Comparison of ENCODE assay signal across 8 cellular contexts in the genomic region with DNA sequence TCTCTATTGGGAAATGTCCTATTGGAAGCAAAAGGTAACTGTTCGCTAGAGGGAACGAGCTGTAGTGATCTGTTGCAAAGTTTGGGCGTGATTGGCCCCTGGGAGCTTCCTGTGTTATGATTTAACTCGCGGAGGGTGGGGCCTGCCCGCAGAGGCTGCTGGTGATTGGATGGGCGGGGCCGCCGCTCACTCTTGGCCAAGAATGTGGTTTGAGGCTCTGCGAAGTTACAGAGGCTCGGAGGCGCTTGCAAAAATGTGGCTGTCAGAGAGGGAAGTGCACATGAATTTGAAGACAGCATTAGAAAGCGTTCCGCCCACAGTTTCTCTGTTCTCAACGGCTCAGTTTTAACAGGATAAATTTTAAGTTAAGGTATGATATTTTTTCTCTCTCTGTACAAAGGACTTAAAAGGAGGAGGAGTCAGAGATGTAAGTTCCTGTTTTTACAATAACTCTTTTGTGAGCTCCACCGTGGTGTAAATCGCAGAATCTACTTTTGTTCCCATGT. TPM values are rescaled to one million over a fixed set of nuclear protein-coding genes. Genes with fewer than 3 reads are reported as not detected.
DNase-seq lines count a peak whose midpoint lies in the region; ATAC-seq lines count a peak whose summit lies in the region.

No MANE protein-coding gene starts in this region.

- peak overlapping the region; percentile 95 for H3K4me3 Mint-ChIP-seq in activated T-helper 17 cell treated with anti-CD3 and anti-CD28 coated beads, Interleukin-2, amount 50 U/mL, for 72 hours
- peak overlapping the region; percentile 80 for H3K4me3 Mint-ChIP-seq in natural killer cell treated with Interleukin-12 subunit alpha and Interleukin-12 subunit beta and Interleukin-15 and Interleukin-18, amount 100 ng/mL, for 72 hours

- peaks cover 27% of the 10 kb centered on the region for H3K4me1 Mint-ChIP-seq in activated T-helper 17 cell treated with anti-CD3 and anti-CD28 coated beads, Interleukin-2, amount 50 U/mL, for 72 hours
- H3K4me1 Mint-ChIP-seq in natural killer cell treated with Interleukin-12 subunit alpha and Interleukin-12 subunit beta and Interleukin-15 and Interleukin-18, amount 100 ng/mL, for 72 hours (ENCODE audit: low read depth in 2 of 2): peaks cover 29 to 37% of the 10 kb centered on the region in 2 donors

- peak; percentile 94 for ATAC-seq in GM21367 (IDR thresholded peaks at IDR 0.05; ENCODE audit: unreplicated experiment)
- ATAC-seq in activated T-helper 17 cell treated with anti-CD3 and anti-CD28 coated beads, Interleukin-2, amount 50 U/mL, for 72 hours (replicated peaks): peak; percentile 100
- peak; percentile 100 for ATAC-seq in natural killer cell treated with Interleukin-12 subunit alpha and Interleukin-12 subunit beta and Interleukin-15 and Interleukin-18, amount 100 ng/mL, for 72 hours

- no peaks in the 10 kb centered on the region for H3K9me3 Mint-ChIP-seq in activated T-helper 17 cell treated with anti-CD3 and anti-CD28 coated beads, Interleukin-2, amount 50 U/mL, for 72 hours
- no peaks in the 10 kb centered on the region for H3K9me3 Mint-ChIP-seq in natural killer cell treated with Interleukin-12 subunit alpha and Interleukin-12 subunit beta and Interleukin-15 and Interleukin-18, amount 100 ng/mL, for 72 hours

- H3K27me3 Mint-ChIP-seq in activated T-helper 17 cell treated with anti-CD3 and anti-CD28 coated beads, Interleukin-2, amount 50 U/mL, for 72 hours: no peaks in the 10 kb centered on the region
- H3K27me3 Mint-ChIP-seq in natural killer cell treated with Interleukin-12 subunit alpha and Interleukin-12 subunit beta and Interleukin-15 and Interleukin-18, amount 100 ng/mL, for 72 hours: no peaks in the 10 kb centered on the region

- H3K27ac Mint-ChIP-seq in activated T-helper 17 cell treated with anti-CD3 and anti-CD28 coated beads, Interleukin-2, amount 50 U/mL, for 72 hours: peak overlapping the region; percentile 88
- H3K27ac Mint-ChIP-seq in natural killer cell treated with Interleukin-12 subunit alpha and Interleukin-12 subunit beta and Interleukin-15 and Interleukin-18, amount 100 ng/mL, for 72 hours: peak overlapping the region; percentile 69 to 84

- DNase-seq in D341Med (ENCODE audit: low spot score) (peak; percentile 95), HT1080 (ENCODE audit: low read depth) (peak; percentile 97), RKO (ENCODE audit: low spot score) (peak; percentile 99), fibroblast of peridontal ligament (ENCODE audit: extremely low read depth) (peak; percentile 94)
- DNase-seq in natural killer cell treated with Interleukin-12 subunit alpha and Interleukin-12 subunit beta and Interleukin-15 and Interleukin-18, amount 100 ng/mL, for 72 hours (ENCODE audit: low spot score): peak; percentile 96
- DNase-seq in stimulated activated naive CD4-positive, alpha-beta T cell treated with Interleukin-2 at 50 U/mL for 16 hours (lab: John Stamatoyannopoulos, UW): peak; percentile 96

- peaks cover 66% of the 10 kb centered on the region for H3K36me3 Mint-ChIP-seq in activated T-helper 17 cell treated with anti-CD3 and anti-CD28 coated beads, Interleukin-2, amount 50 U/mL, for 72 hours (ENCODE audit: low read depth)
- peaks cover 15% of the 10 kb centered on the region for H3K36me3 Mint-ChIP-seq in natural killer cell treated with Interleukin-12 subunit alpha and Interleukin-12 subunit beta and Interleukin-15 and Interleukin-18, amount 100 ng/mL, for 72 hours

RNA-seq across cellular contexts. Expression of gene CNTRL, which starts 46.9 kb away (rescaled TPM):
- 6.1 and 8.1 TPM in 2 replicates for total RNA-seq in HT1080 (2014; rRNA removed; shearing (Covaris generic))
- 5.8 and 8.1 TPM in 2 replicates for polyA plus RNA-seq in HT1080 (2015; cell fraction: cytosol; rRNA removed)
- polyA plus RNA-seq in HT1080 (2015; cell fraction: nucleus; rRNA removed): 16.3 and 17.5 TPM in 2 replicates
- 10 to 100 TPM; 58.9 to 65.4 TPM for total RNA-seq in activated T-helper 17 cell treated with anti-CD3 and anti-CD28 coated beads, Interleukin-2, amount 50 U/mL, for 72 hours
- 100 to 1,000 TPM in 1 of 2 donors, 10 to 100 TPM in 1; 64.6 to 120 TPM for total RNA-seq in natural killer cell treated with Interleukin-12 subunit alpha and Interleukin-12 subunit beta and Interleukin-15 and Interleukin-18, amount 100 ng/mL, for 72 hours

Comparison
In these comparisons a context has a peak if more than half of its experiments do, and no peak if none do; other contexts are left out.
1. Peak in every context shown above with its lines: DNase-seq and ATAC-seq.